ENCODE assay signal across 1 cellular context in the genomic region with DNA sequence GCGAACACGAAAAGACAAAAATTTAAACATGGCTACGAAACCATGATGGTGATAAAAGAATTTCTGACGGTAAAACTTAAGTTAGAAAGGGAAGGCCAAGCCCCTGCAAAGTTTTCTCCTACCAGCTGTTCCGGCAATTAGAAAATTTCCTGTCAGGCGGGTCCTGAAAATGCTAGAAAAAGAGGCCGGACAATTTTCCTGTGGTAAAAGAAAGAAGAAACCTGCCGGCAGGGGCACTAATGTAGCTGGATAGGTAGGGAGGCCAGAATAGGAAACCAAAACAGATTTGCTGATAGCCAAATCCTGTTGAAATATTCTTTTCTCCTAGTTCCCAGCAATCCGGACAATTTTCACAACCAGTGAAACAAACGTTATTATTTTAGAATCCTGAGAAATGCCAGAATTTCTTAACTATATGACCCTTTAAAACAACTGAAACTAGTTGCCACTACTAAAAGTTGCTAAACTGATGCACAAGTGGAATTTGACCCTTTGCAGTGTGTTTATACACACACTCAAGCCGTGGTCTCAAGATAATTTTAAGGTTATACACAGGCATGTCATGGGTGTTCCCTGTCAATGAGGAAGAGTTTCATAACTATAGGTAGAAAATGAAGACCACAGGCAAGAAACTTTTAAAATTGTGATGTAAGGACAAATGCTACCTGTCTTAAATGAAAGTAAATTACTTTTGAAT.
TF ChIP-seq lines count a peak whose summit lies in the region.

No MANE protein-coding gene starts in this region.

TF ChIP-seq in K562, 482 proteins besides CTCF, POLR2A, EP300 and RAD21:
- no peak for TF ChIP-seq TAL1 (IDR thresholded peaks at IDR 0.05)
- TF ChIP-seq, protein P1, sequence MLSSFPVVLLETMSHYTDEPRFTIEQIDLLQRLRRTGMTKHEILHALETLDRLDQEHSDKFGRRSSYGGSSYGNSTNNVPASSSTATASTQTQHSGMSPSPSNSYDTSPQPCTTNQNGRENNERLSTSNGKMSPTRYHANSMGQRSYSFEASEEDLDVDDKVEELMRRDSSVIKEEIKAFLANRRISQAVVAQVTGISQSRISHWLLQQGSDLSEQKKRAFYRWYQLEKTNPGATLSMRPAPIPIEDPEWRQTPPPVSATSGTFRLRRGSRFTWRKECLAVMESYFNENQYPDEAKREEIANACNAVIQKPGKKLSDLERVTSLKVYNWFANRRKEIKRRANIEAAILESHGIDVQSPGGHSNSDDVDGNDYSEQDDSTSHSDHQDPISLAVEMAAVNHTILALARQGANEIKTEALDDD (IDR thresholded peaks at IDR 0.05): peak; percentile 41; the same call in 1 of the 2 replicates
- no peak for TF ChIP-seq EP400 (IDR thresholded peaks at IDR 0.05)
- no peak for TF ChIP-seq SRSF3 (IDR thresholded peaks at IDR 0.05; ENCODE audit: insufficient read depth, low read length)
